ENCODE assay signal across 11 cellular contexts in the genomic region with DNA sequence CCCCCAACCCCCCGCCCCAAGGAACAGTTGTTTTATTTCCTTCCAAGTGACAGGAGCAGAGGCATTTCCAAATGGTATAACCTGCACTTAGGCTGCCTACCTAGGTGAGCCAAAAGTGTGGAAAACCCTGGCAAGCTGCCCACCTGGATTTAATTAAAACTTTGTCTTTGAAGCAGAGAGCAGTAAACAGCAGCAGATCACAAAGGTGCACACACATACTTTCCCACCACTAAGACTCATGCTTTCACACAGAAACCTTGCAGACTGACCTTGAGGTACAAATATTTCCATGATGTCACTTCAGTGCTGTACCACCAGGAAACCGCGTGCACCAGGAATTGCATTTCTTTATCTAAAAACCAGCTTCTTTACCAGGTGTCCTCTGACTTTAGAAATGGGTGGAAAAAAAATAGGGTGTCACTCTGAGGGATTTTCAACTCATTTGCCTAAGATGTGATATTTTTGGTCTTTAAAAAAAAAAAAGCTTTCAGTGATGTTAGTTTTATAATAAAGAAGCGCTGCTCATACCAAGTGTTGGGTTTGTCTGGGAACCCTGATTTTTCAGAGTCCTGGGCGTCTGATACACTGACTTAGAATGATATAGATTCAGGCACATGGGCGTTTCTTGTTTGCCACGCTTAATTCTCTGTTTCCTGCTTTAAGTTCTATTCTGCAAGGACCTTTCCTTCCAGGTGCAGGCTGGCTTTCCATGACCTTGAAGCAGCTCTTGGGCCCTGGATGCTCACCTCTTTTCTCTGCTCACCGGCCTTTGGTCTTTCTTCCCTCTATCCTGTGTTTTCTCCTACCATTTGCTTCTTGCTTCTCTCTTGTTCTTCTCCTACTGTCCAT.
A peak's percentile ranks its signal among the peaks of the same experiment; 100 is the strongest.
DNase-seq lines count a peak whose midpoint lies in the region; ATAC-seq, FAIRE-seq and TF ChIP-seq lines count a peak whose summit lies in the region.
"Had no signal": no experiment of that assay in that cellular context is flagged by ENCODE, and none has a peak within 500 bp of the region (broad histone marks: within the 10 kb centered on the region; RNA-seq: fewer than 3 reads in every experiment).

No MANE protein-coding gene starts in this region.

- H3K9ac ChIP-seq in GM12878 (ENCODE audit: control insufficient read depth, insufficient read depth, low read length) (0 out of 2 replicates have a peak overlapping the region, but pooled peaks have one; percentile 26), smooth muscle cell (ENCODE audit: low read depth) (no peak overlapping the region)
- H3K9ac ChIP-seq: parathyroid adenoma had no signal

- no peak for FAIRE-seq in GM12878 (lab: Jason Lieb, UNC)
- FAIRE-seq: K562 had no signal

- no peak for TF ChIP-seq POLR2A in GM12878 (IDR thresholded peaks at IDR 0.05; ENCODE audit: low read depth, low read length)

- TF ChIP-seq CTCF in GM12878 (IDR thresholded peaks at IDR 0.05 in 2 of 3, conservative IDR thresholded peaks at IDR 0.05 in 1 of 3; ENCODE audit: control insufficient read depth in 2 of 3, extremely low read depth in 1 of 3, insufficient read depth in 1 of 3, low read depth in 3 of 3, low read length in 3 of 3) = no peak
- TF ChIP-seq CTCF in smooth muscle cell (IDR thresholded peaks at IDR 0.05; ENCODE audit: borderline replicate concordance, insufficient read depth, poor library complexity, severe bottlenecking) = no peak

- SMC1A ChIA-PET in GM12878 (lab: Charles Lee; ENCODE audit: uncharacterized antibody, unreplicated experiment) = interaction anchor here (1.3 to 1.6 kb wide), 7 partner anchors 10 to 238 kb away, joined by 3 to 11 read pairs (median 5); no protein-coding TSS in a partner anchor

- in situ Hi-C loops in GM12878 (cut with MboI) = no loop called here

- POLR2A ChIA-PET in GM12878 (lab: Charles Lee) = interaction anchor here (1.0 to 1.9 kb wide), 2 partner anchors 11 to 18 kb away, joined by 4 to 7 read pairs; no protein-coding TSS in a partner anchor

- no peaks in the 10 kb centered on the region for H3K36me3 ChIP-seq in GM12878 (ENCODE audit: control insufficient read depth in 2 of 2, insufficient read depth in 2 of 2, low read length in 1 of 2)
- H3K36me3 ChIP-seq in smooth muscle cell (ENCODE audit: low read depth) = no peaks in the 10 kb centered on the region

- H3K79me2 ChIP-seq in GM12878 (ENCODE audit: control insufficient read depth, insufficient read depth, low read length) (no peaks in the 10 kb centered on the region), smooth muscle cell (ENCODE audit: low read depth) (no peaks in the 10 kb centered on the region)
- H3K79me2 ChIP-seq: parathyroid adenoma had no signal

- no peak for TF ChIP-seq RAD21 in GM12878 (IDR thresholded peaks at IDR 0.05; ENCODE audit: insufficient read depth, low read depth, low read length)

- H4K20me1 ChIP-seq in GM12878 (ENCODE audit: control insufficient read depth, insufficient read depth) = no peaks in the 10 kb centered on the region
- no peaks in the 10 kb centered on the region for H4K20me1 ChIP-seq in smooth muscle cell (ENCODE audit: low read depth)

- H2AFZ ChIP-seq in GM12878 (ENCODE audit: control insufficient read depth, low read depth, low read length) = no peak overlapping the region
- no peak overlapping the region for H2AFZ ChIP-seq in smooth muscle cell (ENCODE audit: low read depth)
- H2AFZ ChIP-seq: parathyroid adenoma had no signal

- H3K27ac ChIP-seq in GM12878 (ENCODE audit: control insufficient read depth, insufficient read depth) (peak overlapping the region; percentile 42; the same call in 1 of the 2 replicates), smooth muscle cell (ENCODE audit: low read depth) (no peak overlapping the region)
- H3K27ac ChIP-seq: epithelial cell of prostate, parathyroid adenoma had no signal

- H3F3A ChIP-seq in smooth muscle cell (ENCODE audit: low read depth) = no peaks in the 10 kb centered on the region

- H3K9me3 ChIP-seq in GM12878 (replicated peaks; ENCODE audit: control insufficient read depth, insufficient read depth, low read length) (peaks cover 13% of the 10 kb centered on the region; the same call in 2 of the 3 replicates), smooth muscle cell (replicated peaks; ENCODE audit: low read depth) (no peaks in the 10 kb centered on the region)

- RAD21 ChIA-PET in GM12878 (lab: Charles Lee; ENCODE audit: unreplicated experiment) = interaction anchor here (1.4 to 2.2 kb wide), 4 partner anchors 12 to 238 kb away, joined by 3 to 13 read pairs (median 5); no protein-coding TSS in a partner anchor

- peaks cover 0 to 10% of the 10 kb centered on the region in 2 experiments; a peak in 3 of 4 replicates for H3K27me3 ChIP-seq in GM12878 (replicated peaks in 1 of 2; ENCODE audit: control insufficient read depth in 2 of 2, insufficient read depth in 2 of 2, low read length in 1 of 2)
- peaks cover 11% of the 10 kb centered on the region for H3K27me3 ChIP-seq in smooth muscle cell (ENCODE audit: low read depth)

- no peak overlapping the region for H3K4me3 ChIP-seq in GM12878
- H3K4me3 ChIP-seq in smooth muscle cell = no peak overlapping the region
- H3K4me3 ChIP-seq: K562 had no signal

- H3K4me1 ChIP-seq in GM12878 (ENCODE audit: control insufficient read depth, insufficient read depth, low read length) (peaks cover 17% of the 10 kb centered on the region), smooth muscle cell (ENCODE audit: low read depth) (peaks cover 10% of the 10 kb centered on the region)
- H3K4me1 ChIP-seq: parathyroid adenoma had no signal

- no TSS peak for BruUV-seq in GM12878 (replicated peaks; lab: Mats Ljungman, UMichigan)

- H3K4me2 ChIP-seq in GM12878 (ENCODE audit: control insufficient read depth, insufficient read depth) (peak overlapping the region; percentile 53; the same call in 1 of the 2 replicates), smooth muscle cell (no peak overlapping the region)

- CTCF ChIA-PET in GM12878 (lab: Yijun Ruan, JAX) = interaction anchor here (0.6 to 1.7 kb wide), 6 partner anchors 10 to 189 kb away, joined by 3 to 6 read pairs (median 4); no protein-coding TSS in a partner anchor

- TF ChIP-seq EP300 in GM12878 (IDR thresholded peaks at IDR 0.05; ENCODE audit: borderline replicate concordance in 1 of 2, control insufficient read depth in 1 of 2, low read depth in 2 of 2, low read length in 2 of 2) = peak; percentile 72 to 84

- DNase-seq in A172 (ENCODE audit: low spot score) (peak; percentile 59), GM12878 (ENCODE audit: low read depth, low spot score) (peak; percentile 63), OCI-M2 (lab: John Stamatoyannopoulos, UW; ENCODE audit: unreplicated experiment) (no peak), smooth muscle cell (lab: John Stamatoyannopoulos, UW; ENCODE audit: unreplicated experiment) (no peak), GM03348 (ENCODE audit: low spot score) (no peak)

- intact Hi-C loops in GM12878 (cut with micrococcal nuclease; ENCODE audit: unreplicated experiment) = loop anchor here (10.0 kb wide), 1 partner anchor 195 kb away; no protein-coding TSS in a partner anchor

- ATAC-seq in GM18520 (IDR thresholded peaks at IDR 0.05; ENCODE audit: unreplicated experiment) = peak; percentile 42
- ATAC-seq in HG02981 (IDR thresholded peaks at IDR 0.05; ENCODE audit: unreplicated experiment) = peak; percentile 53
- ATAC-seq in GM12878 = peak; percentile 74
- no peak for ATAC-seq in HG03135 (IDR thresholded peaks at IDR 0.05; ENCODE audit: unreplicated experiment)
- ATAC-seq: K562 had no signal

- WGBS in GM12878 (ENCODE audit: insufficient coverage, insufficient replicate concordance, low lambda C conversion rate, missing lambda C conversion rate) = 36% methylated on average over 8 of the region's 8 CpGs
- WGBS in smooth muscle cell (ENCODE audit: low lambda C conversion rate) = 94% methylated on average over 8 of the region's 8 CpGs

TF ChIP-seq in GM12878, 131 proteins besides CTCF, POLR2A, EP300 and RAD21 (continues in another document):
- 0 out of 2 replicates have a peak, but pooled peaks have one; percentile 39 for TF ChIP-seq ZNF217 (IDR thresholded peaks at IDR 0.05)
- TF ChIP-seq NFIC (IDR thresholded peaks at IDR 0.05; ENCODE audit: low read depth, low read length) = peak; percentile 79; the same call in 1 of the 2 replicates
- TF ChIP-seq NR2F1 (conservative IDR thresholded peaks at IDR 0.05) = peak; percentile 98
- TF ChIP-seq, protein P1, sequence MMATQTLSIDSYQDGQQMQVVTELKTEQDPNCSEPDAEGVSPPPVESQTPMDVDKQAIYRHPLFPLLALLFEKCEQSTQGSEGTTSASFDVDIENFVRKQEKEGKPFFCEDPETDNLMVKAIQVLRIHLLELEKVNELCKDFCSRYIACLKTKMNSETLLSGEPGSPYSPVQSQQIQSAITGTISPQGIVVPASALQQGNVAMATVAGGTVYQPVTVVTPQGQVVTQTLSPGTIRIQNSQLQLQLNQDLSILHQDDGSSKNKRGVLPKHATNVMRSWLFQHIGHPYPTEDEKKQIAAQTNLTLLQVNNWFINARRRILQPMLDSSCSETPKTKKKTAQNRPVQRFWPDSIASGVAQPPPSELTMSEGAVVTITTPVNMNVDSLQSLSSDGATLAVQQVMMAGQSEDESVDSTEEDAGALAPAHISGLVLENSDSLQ (IDR thresholded peaks at IDR 0.05) = peak; percentile 69; the same call in 1 of the 2 replicates
- peak; percentile 62; the same call in 1 of the 2 replicates for TF ChIP-seq CREM (IDR thresholded peaks at IDR 0.05; ENCODE audit: low read depth)
- TF ChIP-seq PAX5 (IDR thresholded peaks at IDR 0.05; ENCODE audit: borderline replicate concordance, low read depth, low read length) = no peak
- TF ChIP-seq SMAD5 (IDR thresholded peaks at IDR 0.05; ENCODE audit: low read depth) = no peak
- TF ChIP-seq CEBPB (IDR thresholded peaks at IDR 0.05; ENCODE audit: borderline replicate concordance in 1 of 2, low read depth in 2 of 2, low read length in 2 of 2) = no peak
- TF ChIP-seq MYC (IDR thresholded peaks at IDR 0.05; ENCODE audit: insufficient read depth, insufficient read length, insufficient replicate concordance, low read length, severe bottlenecking) = no peak
- peak; percentile 88 for TF ChIP-seq RUNX3 (IDR thresholded peaks at IDR 0.05; ENCODE audit: low read length)
- TF ChIP-seq ATF7 (IDR thresholded peaks at IDR 0.05; ENCODE audit: low read depth) = peak; percentile 97
- TF ChIP-seq FOXM1 (IDR thresholded peaks at IDR 0.05; ENCODE audit: low read depth, low read length) = peak; percentile 71; the same call in 1 of the 2 replicates

Comparison
In these comparisons a context has a peak if more than half of its experiments do, and no peak if none do; other contexts are left out.
1. DNase-seq: peak in A172 (single experiment) and GM12878 (single experiment); none in OCI-M2 (single experiment), smooth muscle cell (single experiment) and GM03348 (single experiment).